12 cellular contexts compared by ENCODE assay signal in genomic region chr1:7388488-7389185, GRCh38.
DNase-seq lines count a peak whose midpoint lies in the region; ATAC-seq and TF ChIP-seq lines count a peak whose summit lies in the region.
"Had no signal": no experiment of that assay in that cellular context is flagged by ENCODE, and none has a peak within 500 bp of the region (broad histone marks: within the 10 kb centered on the region; RNA-seq: fewer than 3 reads in every experiment).

No MANE protein-coding gene starts in this region.

- in situ Hi-C loops in G401 (cut with HindIII; ENCODE audit: low sequenced_read_pairs): no loop called here

- CTCF ChIA-PET in WTC11 (lab: Charles Lee): interaction anchor here (1.2 kb wide), 1 partner anchor 11 kb away, joined by 3 read pairs; no protein-coding TSS in a partner anchor
- CTCF ChIA-PET in activated naive CD4-positive, alpha-beta T cell treated with anti-CD3 and anti-CD28 coated beads, Interleukin-2, amount 10 ng/mL, durations not matched to agents 7 days and 5 days (lab: Charles Lee): no interaction called here

- no peaks in the 10 kb centered on the region; the same call in 1 of the 2 replicates for H3K27me3 Mint-ChIP-seq in WTC11 (ENCODE audit: low read depth)
- no peaks in the 10 kb centered on the region for H3K27me3 Mint-ChIP-seq in activated naive CD4-positive, alpha-beta T cell treated with anti-CD3 and anti-CD28 coated beads, Interleukin-2, amount 10 ng/mL, durations not matched to agents 7 days and 5 days

- H3K4me1 ChIP-seq in rectal smooth muscle tissue (ENCODE audit: control insufficient read depth, insufficient read depth, low read length): peaks cover 12% of the 10 kb centered on the region

- DNase-seq in G401 (ENCODE audit: low spot score): peak; percentile 79
- DNase-seq in WTC11 (ENCODE audit: low spot score): no peak
- DNase-seq in hepatic stellate cell (ENCODE audit: low spot score): peak; percentile 55
- no peak for DNase-seq in DMS53 treated with DMSO at 0.1 percent for 48 hours (lab: John Stamatoyannopoulos, UW; ENCODE audit: unreplicated experiment)
- no peak for DNase-seq in SKM-1 (lab: John Stamatoyannopoulos, UW; ENCODE audit: unreplicated experiment)
- no peak for DNase-seq in activated naive CD4-positive, alpha-beta T cell treated with anti-CD3 and anti-CD28 coated beads, Interleukin-2, amount 10 ng/mL, durations not matched to agents 7 days and 5 days
- no peak for DNase-seq in NCI-H187 treated with DMSO at 0.1 percent for 48 hours (lab: John Stamatoyannopoulos, UW)
- DNase-seq: GF-D8 had no signal

- ATAC-seq in WTC11: peak; percentile 46

- H3K27me3 ChIP-seq in rectal smooth muscle tissue (ENCODE audit: control insufficient read depth, insufficient read depth, low read length): no peaks in the 10 kb centered on the region

- H3K4me3 ChIP-seq in rectal smooth muscle tissue (ENCODE audit: low read length): peak overlapping the region; percentile 11

- POLR2A ChIA-PET in WTC11 (lab: Charles Lee): no interaction called here

- H3K36me3 Mint-ChIP-seq in WTC11: no peaks in the 10 kb centered on the region
- H3K36me3 Mint-ChIP-seq in activated naive CD4-positive, alpha-beta T cell treated with anti-CD3 and anti-CD28 coated beads, Interleukin-2, amount 10 ng/mL, durations not matched to agents 7 days and 5 days: no peaks in the 10 kb centered on the region
- H3K36me3 Mint-ChIP-seq: natural killer cell treated with Interleukin-12 subunit alpha and Interleukin-12 subunit beta and Interleukin-15 and Interleukin-18, amount 100 ng/mL, for 72 hours had no signal

- no peak overlapping the region for H3K4me3 Mint-ChIP-seq in WTC11
- H3K4me3 Mint-ChIP-seq in activated naive CD4-positive, alpha-beta T cell treated with anti-CD3 and anti-CD28 coated beads, Interleukin-2, amount 10 ng/mL, durations not matched to agents 7 days and 5 days: no peak overlapping the region
- H3K4me3 Mint-ChIP-seq: natural killer cell treated with Interleukin-12 subunit alpha and Interleukin-12 subunit beta and Interleukin-15 and Interleukin-18, amount 100 ng/mL, for 72 hours; stimulated activated naive CD8-positive, alpha-beta T cell treated with anti-CD3 and anti-CD28 coated beads, Interleukin-15, Interleukin-2, amounts not matched to agents 100 ng/mL and 50 ng/mL, for 24 hours had no signal

- H3K4me1 Mint-ChIP-seq in WTC11: peaks cover 25% of the 10 kb centered on the region
- no peaks in the 10 kb centered on the region for H3K4me1 Mint-ChIP-seq in activated naive CD4-positive, alpha-beta T cell treated with anti-CD3 and anti-CD28 coated beads, Interleukin-2, amount 10 ng/mL, durations not matched to agents 7 days and 5 days

- H3K27ac ChIP-seq in rectal smooth muscle tissue (ENCODE audit: low read depth, low read length): no peak overlapping the region
- H3K27ac ChIP-seq: epithelial cell of prostate had no signal

- H3K27ac Mint-ChIP-seq in WTC11: no peak overlapping the region
- no peak overlapping the region for H3K27ac Mint-ChIP-seq in activated naive CD4-positive, alpha-beta T cell treated with anti-CD3 and anti-CD28 coated beads, Interleukin-2, amount 10 ng/mL, durations not matched to agents 7 days and 5 days
- H3K27ac Mint-ChIP-seq: natural killer cell treated with Interleukin-12 subunit alpha and Interleukin-12 subunit beta and Interleukin-15 and Interleukin-18, amount 100 ng/mL, for 72 hours; stimulated activated naive CD8-positive, alpha-beta T cell treated with anti-CD3 and anti-CD28 coated beads, Interleukin-15, Interleukin-2, amounts not matched to agents 100 ng/mL and 50 ng/mL, for 24 hours had no signal

- H3K9ac ChIP-seq in rectal smooth muscle tissue (ENCODE audit: low read length): no peak overlapping the region

- no peaks in the 10 kb centered on the region for H3K9me3 Mint-ChIP-seq in WTC11
- no peaks in the 10 kb centered on the region for H3K9me3 Mint-ChIP-seq in activated naive CD4-positive, alpha-beta T cell treated with anti-CD3 and anti-CD28 coated beads, Interleukin-2, amount 10 ng/mL, durations not matched to agents 7 days and 5 days
- H3K9me3 Mint-ChIP-seq: natural killer cell treated with Interleukin-12 subunit alpha and Interleukin-12 subunit beta and Interleukin-15 and Interleukin-18, amount 100 ng/mL, for 72 hours; stimulated activated naive CD8-positive, alpha-beta T cell treated with anti-CD3 and anti-CD28 coated beads, Interleukin-15, Interleukin-2, amounts not matched to agents 100 ng/mL and 50 ng/mL, for 24 hours had no signal

- H3K36me3 ChIP-seq in rectal smooth muscle tissue (ENCODE audit: control insufficient read depth, insufficient read depth, low read length): no peaks in the 10 kb centered on the region

- no peak for TF ChIP-seq CTCF in WTC11 (IDR thresholded peaks at IDR 0.05)

TF ChIP-seq in WTC11, 78 proteins besides CTCF, POLR2A, EP300 and RAD21 (continues in another document):
- TF ChIP-seq ATF1 (CRISPR knock-in tag; IDR thresholded peaks at IDR 0.05) (no peak), TEAD1 (CRISPR knock-in tag; IDR thresholded peaks at IDR 0.05) (no peak), MLX (CRISPR knock-in tag; IDR thresholded peaks at IDR 0.05) (no peak), ATF6 (CRISPR knock-in tag; IDR thresholded peaks at IDR 0.05) (no peak), KAT7 (CRISPR knock-in tag; IDR thresholded peaks at IDR 0.05; ENCODE audit: borderline replicate concordance) (no peak), CDX4 (CRISPR knock-in tag; IDR thresholded peaks at IDR 0.05; ENCODE audit: borderline replicate concordance) (no peak), ZNF416 (CRISPR knock-in tag; IDR thresholded peaks at IDR 0.05) (no peak), ZNF671 (CRISPR knock-in tag; IDR thresholded peaks at IDR 0.05) (no peak), NFE2L1 (CRISPR knock-in tag; IDR thresholded peaks at IDR 0.05) (no peak), ZNF396 (CRISPR knock-in tag; IDR thresholded peaks at IDR 0.05; ENCODE audit: borderline replicate concordance) (no peak), HMGA2 (CRISPR knock-in tag; IDR thresholded peaks at IDR 0.05) (no peak), ETV6 (CRISPR knock-in tag; IDR thresholded peaks at IDR 0.05) (no peak), IRF2 (CRISPR knock-in tag; IDR thresholded peaks at IDR 0.05; ENCODE audit: borderline replicate concordance, low read depth) (no peak), ARID4B (CRISPR knock-in tag; IDR thresholded peaks at IDR 0.05; ENCODE audit: borderline replicate concordance) (no peak), ZNF232 (CRISPR knock-in tag; IDR thresholded peaks at IDR 0.05) (no peak)

Comparison
In these comparisons a context has a peak if more than half of its experiments do, and no peak if none do; other contexts are left out.
1. DNase-seq: peak in G401 (single experiment) and hepatic stellate cell (single experiment); none in WTC11 (single experiment), DMS53 treated with DMSO at 0.1 percent for 48 hours (single experiment), SKM-1 (single experiment), activated naive CD4-positive, alpha-beta T cell treated with anti-CD3 and anti-CD28 coated beads, Interleukin-2, amount 10 ng/mL, durations not matched to agents 7 days and 5 days (single experiment) and NCI-H187 treated with DMSO at 0.1 percent for 48 hours (single experiment).